Comparison of ENCODE assay signal across 1 cellular context in genomic region chr10:110802551-110803238, GRCh38.
TF ChIP-seq lines count a peak whose summit lies in the region.

No MANE protein-coding gene starts in this region.

TF ChIP-seq in HEK293, 187 proteins besides CTCF, POLR2A, EP300 and RAD21 (continued from another document and continues in another):
- TF ChIP-seq PRDM4 (tag by site-specific recombination; IDR thresholded peaks at IDR 0.05) = peak; percentile 51; the same call in 1 of the 2 replicates
- TF ChIP-seq, protein P1, sequence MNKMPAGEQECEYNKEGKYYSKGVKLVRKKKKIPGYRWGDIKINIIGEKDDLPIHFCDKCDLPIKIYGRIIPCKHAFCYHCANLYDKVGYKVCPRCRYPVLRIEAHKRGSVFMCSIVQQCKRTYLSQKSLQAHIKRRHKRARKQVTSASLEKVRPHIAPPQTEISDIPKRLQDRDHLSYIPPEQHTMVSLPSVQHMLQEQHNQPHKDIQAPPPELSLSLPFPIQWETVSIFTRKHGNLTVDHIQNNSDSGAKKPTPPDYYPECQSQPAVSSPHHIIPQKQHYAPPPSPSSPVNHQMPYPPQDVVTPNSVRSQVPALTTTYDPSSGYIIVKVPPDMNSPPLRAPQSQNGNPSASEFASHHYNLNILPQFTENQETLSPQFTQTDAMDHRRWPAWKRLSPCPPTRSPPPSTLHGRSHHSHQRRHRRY (tag by site-specific recombination; IDR thresholded peaks at IDR 0.05) = no peak
- no peak for TF ChIP-seq YY1 (tag by site-specific recombination; IDR thresholded peaks at IDR 0.05)
- TF ChIP-seq ZNF639 (tag by site-specific recombination; IDR thresholded peaks at IDR 0.05) = peak; percentile 75; the same call in 1 of the 2 replicates
- no peak for TF ChIP-seq ZNF473 (tag by site-specific recombination; IDR thresholded peaks at IDR 0.05)
- TF ChIP-seq, protein P2, sequence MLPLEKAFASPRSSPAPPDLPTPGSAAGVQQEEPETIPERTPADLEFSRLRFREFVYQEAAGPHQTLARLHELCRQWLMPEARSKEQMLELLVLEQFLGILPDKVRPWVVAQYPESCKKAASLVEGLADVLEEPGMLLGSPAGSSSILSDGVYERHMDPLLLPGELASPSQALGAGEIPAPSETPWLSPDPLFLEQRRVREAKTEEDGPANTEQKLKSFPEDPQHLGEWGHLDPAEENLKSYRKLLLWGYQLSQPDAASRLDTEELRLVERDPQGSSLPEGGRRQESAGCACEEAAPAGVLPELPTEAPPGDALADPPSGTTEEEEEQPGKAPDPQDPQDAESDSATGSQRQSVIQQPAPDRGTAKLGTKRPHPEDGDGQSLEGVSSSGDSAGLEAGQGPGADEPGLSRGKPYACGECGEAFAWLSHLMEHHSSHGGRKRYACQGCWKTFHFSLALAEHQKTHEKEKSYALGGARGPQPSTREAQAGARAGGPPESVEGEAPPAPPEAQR (tag by site-specific recombination; IDR thresholded peaks at IDR 0.05) = no peak
- TF ChIP-seq KLF1 (tag by site-specific recombination; IDR thresholded peaks at IDR 0.05) = no peak
- no peak for TF ChIP-seq ZNF521 (tag by site-specific recombination; IDR thresholded peaks at IDR 0.05)
- no peak for TF ChIP-seq ZNF623 (tag by site-specific recombination; IDR thresholded peaks at IDR 0.05)
- TF ChIP-seq ZNF624 (tag by site-specific recombination; IDR thresholded peaks at IDR 0.05) = no peak
- no peak for TF ChIP-seq ZNF280C (tag by site-specific recombination; IDR thresholded peaks at IDR 0.05)
- TF ChIP-seq ZNF660 (tag by site-specific recombination; IDR thresholded peaks at IDR 0.05) = peak; percentile 61; the same call in 1 of the 2 replicates
- no peak for TF ChIP-seq ZNF280D (tag by site-specific recombination; IDR thresholded peaks at IDR 0.05)
- no peak for TF ChIP-seq ZNF341 (tag by site-specific recombination; IDR thresholded peaks at IDR 0.05; ENCODE audit: low read depth)
- TF ChIP-seq ZNF132 (tag by site-specific recombination; IDR thresholded peaks at IDR 0.05; ENCODE audit: borderline replicate concordance) = no peak
- TF ChIP-seq RBAK (tag by site-specific recombination; IDR thresholded peaks at IDR 0.05) = no peak
- peak; percentile 94 for TF ChIP-seq ZNF366 (tag by site-specific recombination; conservative IDR thresholded peaks at IDR 0.05)
- TF ChIP-seq, protein P3, sequence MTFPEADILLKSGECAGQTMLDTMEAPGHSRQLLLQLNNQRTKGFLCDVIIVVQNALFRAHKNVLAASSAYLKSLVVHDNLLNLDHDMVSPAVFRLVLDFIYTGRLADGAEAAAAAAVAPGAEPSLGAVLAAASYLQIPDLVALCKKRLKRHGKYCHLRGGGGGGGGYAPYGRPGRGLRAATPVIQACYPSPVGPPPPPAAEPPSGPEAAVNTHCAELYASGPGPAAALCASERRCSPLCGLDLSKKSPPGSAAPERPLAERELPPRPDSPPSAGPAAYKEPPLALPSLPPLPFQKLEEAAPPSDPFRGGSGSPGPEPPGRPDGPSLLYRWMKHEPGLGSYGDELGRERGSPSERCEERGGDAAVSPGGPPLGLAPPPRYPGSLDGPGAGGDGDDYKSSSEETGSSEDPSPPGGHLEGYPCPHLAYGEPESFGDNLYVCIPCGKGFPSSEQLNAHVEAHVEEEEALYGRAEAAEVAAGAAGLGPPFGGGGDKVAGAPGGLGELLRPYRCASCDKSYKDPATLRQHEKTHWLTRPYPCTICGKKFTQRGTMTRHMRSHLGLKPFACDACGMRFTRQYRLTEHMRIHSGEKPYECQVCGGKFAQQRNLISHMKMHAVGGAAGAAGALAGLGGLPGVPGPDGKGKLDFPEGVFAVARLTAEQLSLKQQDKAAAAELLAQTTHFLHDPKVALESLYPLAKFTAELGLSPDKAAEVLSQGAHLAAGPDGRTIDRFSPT (tag by site-specific recombination; IDR thresholded peaks at IDR 0.05) = peak; percentile 87; the same call in 1 of the 2 replicates
- TF ChIP-seq ZNF777 (tag by site-specific recombination; IDR thresholded peaks at IDR 0.05; ENCODE audit: borderline replicate concordance) = no peak
- no peak for TF ChIP-seq ZNF239 (tag by site-specific recombination; IDR thresholded peaks at IDR 0.05)
- no peak for TF ChIP-seq ZBTB11 (tag by site-specific recombination; conservative IDR thresholded peaks at IDR 0.05; ENCODE audit: low read depth)
- peak; percentile 43; the same call in 1 of the 2 replicates for TF ChIP-seq ZSCAN30 (tag by site-specific recombination; IDR thresholded peaks at IDR 0.05)
- no peak for TF ChIP-seq ZNF223 (tag by site-specific recombination; IDR thresholded peaks at IDR 0.05)
- TF ChIP-seq ZNF658 (tag by site-specific recombination; IDR thresholded peaks at IDR 0.05) = no peak
- no peak for TF ChIP-seq ZNF518A (tag by site-specific recombination; conservative IDR thresholded peaks at IDR 0.05; ENCODE audit: low read depth)
- TF ChIP-seq ZFHX2 (tag by site-specific recombination; conservative IDR thresholded peaks at IDR 0.05) = peak; percentile 96
- TF ChIP-seq ZSCAN23 (tag by site-specific recombination; IDR thresholded peaks at IDR 0.05) = no peak
- no peak for TF ChIP-seq ZNF555 (tag by site-specific recombination; conservative IDR thresholded peaks at IDR 0.05)
- TF ChIP-seq ZNF76 (tag by site-specific recombination; IDR thresholded peaks at IDR 0.05; ENCODE audit: borderline replicate concordance, low read depth) = no peak
- TF ChIP-seq ZNF843 (tag by site-specific recombination; IDR thresholded peaks at IDR 0.05) = peak; percentile 78
- TF ChIP-seq ZNF221 (tag by site-specific recombination; IDR thresholded peaks at IDR 0.05; ENCODE audit: borderline replicate concordance) = no peak
- TF ChIP-seq ZNF184 (tag by site-specific recombination; IDR thresholded peaks at IDR 0.05) = peak; percentile 63; the same call in 1 of the 2 replicates
- no peak for TF ChIP-seq SCRT2 (tag by site-specific recombination; IDR thresholded peaks at IDR 0.05)
- TF ChIP-seq ZNF350 (tag by site-specific recombination; IDR thresholded peaks at IDR 0.05) = no peak
- TF ChIP-seq OSR2 (tag by site-specific recombination; IDR thresholded peaks at IDR 0.05) = peak; percentile 96
